Comparison of ENCODE assay signal across 8 cellular contexts in the genomic region with DNA sequence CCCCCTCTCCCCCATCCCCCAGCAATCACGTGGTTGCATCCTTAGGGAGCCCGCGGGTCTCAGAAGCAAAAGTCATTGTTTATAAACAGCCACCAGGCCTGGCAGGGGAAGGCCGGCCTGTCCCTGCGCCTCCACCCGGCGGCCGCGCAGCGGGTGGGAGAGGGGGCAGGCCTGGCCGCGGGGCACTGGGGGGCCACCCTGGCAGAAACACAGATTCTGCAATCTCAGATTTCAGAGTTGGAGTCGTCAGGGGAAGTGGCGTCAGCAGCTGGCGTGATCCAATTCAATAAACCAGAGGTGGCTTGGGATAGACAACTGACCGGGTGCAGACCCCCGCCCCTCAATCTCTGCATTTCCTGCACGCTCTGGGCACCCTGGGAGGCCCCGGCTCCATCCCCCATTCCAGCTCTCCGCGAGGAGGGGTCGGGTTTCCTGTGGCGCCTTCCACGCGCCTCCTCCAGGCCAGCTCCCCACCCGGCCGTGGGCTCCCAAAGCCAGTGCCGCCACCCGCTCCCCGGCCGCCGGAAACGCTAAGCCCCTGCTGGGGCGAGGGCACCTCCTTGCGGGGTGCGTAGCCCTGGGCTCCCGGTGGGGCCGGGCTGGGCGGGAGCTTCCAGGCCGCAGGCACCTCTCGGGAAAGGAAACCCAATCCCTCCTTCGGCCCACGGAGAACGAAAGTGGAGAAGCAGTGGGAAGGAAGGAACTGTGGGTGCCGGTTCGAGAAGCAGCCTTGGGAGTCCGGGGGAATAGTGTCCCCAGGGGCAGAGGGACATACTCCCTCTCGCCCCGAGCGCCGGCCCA. TPM values are rescaled to one million over a fixed set of nuclear protein-coding genes. Genes with fewer than 3 reads are reported as not detected.
DNase-seq lines count a peak whose midpoint lies in the region; ATAC-seq, FAIRE-seq and TF ChIP-seq lines count a peak whose summit lies in the region.

No MANE protein-coding gene starts in this region.

- intact Hi-C loops in endothelial cell of umbilical vein (cut with micrococcal nuclease) (loop anchor here (2.0 to 5.0 kb wide), 3 partner anchors 39 to 186 kb away; a partner anchor contains a TSS), vagina (cut with DNase I) (no loop called here)

- CTCF ChIA-PET in endothelial cell of umbilical vein (lab: Charles Lee) = interaction anchor here (0.9 to 3.1 kb wide), 14 partner anchors 9 to 91 kb away, joined by 3 to 56 read pairs (median 6); no protein-coding TSS in a partner anchor

- H2AFZ ChIP-seq in endothelial cell of umbilical vein (ENCODE audit: low read depth, low read length) = peak overlapping the region; percentile 84

- peaks cover 36% of the 10 kb centered on the region for H3K79me2 ChIP-seq in endothelial cell of umbilical vein (ENCODE audit: control insufficient read depth, insufficient read depth, low read length)

- BruUV-seq in endothelial cell of umbilical vein (replicated peaks; lab: Mats Ljungman, UMichigan) = TSS peak; percentile 86

- peak overlapping the region; percentile 67 for H3K9ac ChIP-seq in SK-N-MC (ENCODE audit: insufficient read length)
- H3K9ac ChIP-seq in endothelial cell of umbilical vein (replicated peaks; ENCODE audit: extremely low read depth, insufficient read depth, low read length) = peak overlapping the region; percentile 81

- no peaks in the 10 kb centered on the region for H3K9me1 ChIP-seq in endothelial cell of umbilical vein (replicated peaks; ENCODE audit: control insufficient read depth, extremely low read depth, insufficient read depth, low read length)

- TF ChIP-seq CTCF in endothelial cell of umbilical vein (IDR thresholded peaks at IDR 0.05; ENCODE audit: extremely low read depth in 1 of 2, insufficient read depth in 1 of 2, low read depth in 1 of 2, low read length in 2 of 2) (no peak), vagina (IDR thresholded peaks at IDR 0.05) (no peak)

- ATAC-seq in HG03342 (IDR thresholded peaks at IDR 0.05; ENCODE audit: unreplicated experiment) (no peak), GM18519 (IDR thresholded peaks at IDR 0.05; ENCODE audit: low FRiP score, unreplicated experiment) (no peak)

- H3K4me3 ChIP-seq in SK-N-MC (peak overlapping the region; percentile 86), endothelial cell of umbilical vein (replicated peaks in 1 of 3; ENCODE audit: insufficient read depth in 1 of 3, low read depth in 1 of 3, low read length in 3 of 3) (peak overlapping the region; percentile 68 to 92 (median 78)), vagina (peak overlapping the region; percentile 92 to 94)

- dilution Hi-C loops in endothelial cell of umbilical vein (cut with MboI; ENCODE audit: extremely low pct_ligation_motif_present, low sequenced_read_pairs) = no loop called here

- peak overlapping the region; percentile 84 for H3K4me2 ChIP-seq in endothelial cell of umbilical vein (ENCODE audit: insufficient read depth, low read length)

- H3K4me1 ChIP-seq in endothelial cell of umbilical vein (ENCODE audit: control insufficient read depth, extremely low read depth, insufficient read depth, low read length) (peaks cover 6% of the 10 kb centered on the region), vagina (peaks cover 41% of the 10 kb centered on the region)

- no peaks in the 10 kb centered on the region for H4K20me1 ChIP-seq in endothelial cell of umbilical vein (replicated peaks; ENCODE audit: control insufficient read depth, extremely low read depth, insufficient read depth, low read length)

- H3K36me3 ChIP-seq in SK-N-MC (ENCODE audit: insufficient read depth, low read length) = no peaks in the 10 kb centered on the region
- H3K36me3 ChIP-seq in endothelial cell of umbilical vein (ENCODE audit: control insufficient read depth in 2 of 2, extremely low read depth in 1 of 2, insufficient read depth in 2 of 2, low read length in 2 of 2) = no peaks in the 10 kb centered on the region
- no peaks in the 10 kb centered on the region for H3K36me3 ChIP-seq in vagina

- POLR2A ChIA-PET in endothelial cell of umbilical vein (lab: Charles Lee) = no interaction called here

- H3K27me3 ChIP-seq in endothelial cell of umbilical vein (ENCODE audit: control insufficient read depth in 2 of 2, insufficient read depth in 2 of 2, low read length in 2 of 2) = peaks cover 0 to 3% of the 10 kb centered on the region in 2 experiments
- no peaks in the 10 kb centered on the region for H3K27me3 ChIP-seq in vagina

- H3K27ac ChIP-seq in SK-N-MC (no peak overlapping the region), endothelial cell of umbilical vein (ENCODE audit: insufficient read depth, low read depth, low read length) (peak overlapping the region; percentile 68), vagina (peak overlapping the region; percentile 83)

- DNase-seq in activated CD4-positive, CD25-positive, alpha-beta regulatory T cell treated with anti-CD3 and anti-CD28 coated beads, Interleukin-2, amount 50 U/mL, for 72 hours = peak; percentile 28
- DNase-seq in activated CD4-positive, CD25-positive, alpha-beta regulatory T cell (lab: John Stamatoyannopoulos, UW) = no peak
- DNase-seq in SK-N-MC (ENCODE audit: low read depth, low spot score) (no peak), endothelial cell of umbilical vein (ENCODE audit: low read depth, low spot score) (peak; percentile 36), midbrain (lab: John Stamatoyannopoulos, UW) (peak; percentile 60), vagina (ENCODE audit: extremely low spot score in 2 of 2) (peak in 1 of 2 donors; percentile 87)

- no peaks in the 10 kb centered on the region for H3K9me3 ChIP-seq in SK-N-MC (ENCODE audit: low read depth, low read length)
- H3K9me3 ChIP-seq in endothelial cell of umbilical vein (replicated peaks; ENCODE audit: control insufficient read depth, insufficient read depth, low read length) = no peaks in the 10 kb centered on the region
- H3K9me3 ChIP-seq in vagina = no peaks in the 10 kb centered on the region

- no peak for FAIRE-seq in endothelial cell of umbilical vein (lab: Jason Lieb, UNC)

- no peak for TF ChIP-seq POLR2A in endothelial cell of umbilical vein (IDR thresholded peaks at IDR 0.05; ENCODE audit: low read depth, low read length)
- TF ChIP-seq POLR2A in vagina (IDR thresholded peaks at IDR 0.05) = peak in 1 of 2 donors; percentile 5

TF ChIP-seq in endothelial cell of umbilical vein, 7 proteins besides CTCF, POLR2A, EP300 and RAD21:
- no peak for TF ChIP-seq EZH2 (IDR thresholded peaks at IDR 0.05; ENCODE audit: borderline replicate concordance, low read depth, low read length, severe bottlenecking)
- TF ChIP-seq, protein P1, sequence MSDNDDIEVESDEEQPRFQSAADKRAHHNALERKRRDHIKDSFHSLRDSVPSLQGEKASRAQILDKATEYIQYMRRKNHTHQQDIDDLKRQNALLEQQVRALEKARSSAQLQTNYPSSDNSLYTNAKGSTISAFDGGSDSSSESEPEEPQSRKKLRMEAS (IDR thresholded peaks at IDR 0.05; ENCODE audit: insufficient read depth, insufficient read length) = no peak
- no peak for TF ChIP-seq FOS (IDR thresholded peaks at IDR 0.05; ENCODE audit: borderline replicate concordance, insufficient read depth, low read length)
- TF ChIP-seq MYC (IDR thresholded peaks at IDR 0.05; ENCODE audit: low read depth, low read length) = no peak
- TF ChIP-seq GATA2 (IDR thresholded peaks at IDR 0.05; ENCODE audit: insufficient read depth, insufficient read length, low read depth, low read length) = no peak
- no peak for TF ChIP-seq POLR2AphosphoS5 (IDR thresholded peaks at IDR 0.05; ENCODE audit: insufficient read depth, low read depth, low read length)
- no peak for TF ChIP-seq JUN (IDR thresholded peaks at IDR 0.05; ENCODE audit: borderline replicate concordance, insufficient read depth, insufficient read length, low read depth)
TF ChIP-seq in endothelial cell of umbilical vein: peak in this region for 0.

RNA-seq across cellular contexts. Expression of a gene that starts 1.1 kb away (rescaled TPM):
- total RNA-seq in endothelial cell of umbilical vein (36.9 and 41.1 TPM in 2 replicates), vagina (60.9 TPM)
- polyA plus RNA-seq in endothelial cell of umbilical vein = 25.8 and 26.3 TPM in 2 replicates
- 28.8 and 33.3 TPM in 2 replicates for polyA plus RNA-seq in endothelial cell of umbilical vein (2011; cell fraction: cytosol; rRNA removed)
- polyA plus RNA-seq in endothelial cell of umbilical vein (2011; cell fraction: nucleus; rRNA removed) = 44.9 and 47.0 TPM in 2 replicates
- polyA plus RNA-seq in endothelial cell of umbilical vein (2012) = 44.5 and 73.2 TPM in 2 replicates
- polyA minus RNA-seq in endothelial cell of umbilical vein = 13.8 and 26.5 TPM in 2 replicates
- polyA minus RNA-seq in endothelial cell of umbilical vein (2011; cell fraction: cytosol; rRNA and poly(A)+ RNA removed) = 20.5 TPM
- polyA minus RNA-seq in endothelial cell of umbilical vein (2011; cell fraction: nucleus; rRNA and poly(A)+ RNA removed) = 8.6 and 18.5 TPM in 2 replicates

Comparison
In these comparisons a context has a peak if more than half of its experiments do, and no peak if none do; other contexts are left out.
1. DNase-seq: peak in activated CD4-positive, CD25-positive, alpha-beta regulatory T cell treated with anti-CD3 and anti-CD28 coated beads, Interleukin-2, amount 50 U/mL, for 72 hours (single experiment), endothelial cell of umbilical vein (single experiment) and midbrain (single experiment); none in activated CD4-positive, CD25-positive, alpha-beta regulatory T cell (0 of 4) and SK-N-MC (single experiment).
2. Peak in every context shown above with its lines, with median percentiles within 50 percentile points of each other: H3K4me3 ChIP-seq.